In the genomic region with DNA sequence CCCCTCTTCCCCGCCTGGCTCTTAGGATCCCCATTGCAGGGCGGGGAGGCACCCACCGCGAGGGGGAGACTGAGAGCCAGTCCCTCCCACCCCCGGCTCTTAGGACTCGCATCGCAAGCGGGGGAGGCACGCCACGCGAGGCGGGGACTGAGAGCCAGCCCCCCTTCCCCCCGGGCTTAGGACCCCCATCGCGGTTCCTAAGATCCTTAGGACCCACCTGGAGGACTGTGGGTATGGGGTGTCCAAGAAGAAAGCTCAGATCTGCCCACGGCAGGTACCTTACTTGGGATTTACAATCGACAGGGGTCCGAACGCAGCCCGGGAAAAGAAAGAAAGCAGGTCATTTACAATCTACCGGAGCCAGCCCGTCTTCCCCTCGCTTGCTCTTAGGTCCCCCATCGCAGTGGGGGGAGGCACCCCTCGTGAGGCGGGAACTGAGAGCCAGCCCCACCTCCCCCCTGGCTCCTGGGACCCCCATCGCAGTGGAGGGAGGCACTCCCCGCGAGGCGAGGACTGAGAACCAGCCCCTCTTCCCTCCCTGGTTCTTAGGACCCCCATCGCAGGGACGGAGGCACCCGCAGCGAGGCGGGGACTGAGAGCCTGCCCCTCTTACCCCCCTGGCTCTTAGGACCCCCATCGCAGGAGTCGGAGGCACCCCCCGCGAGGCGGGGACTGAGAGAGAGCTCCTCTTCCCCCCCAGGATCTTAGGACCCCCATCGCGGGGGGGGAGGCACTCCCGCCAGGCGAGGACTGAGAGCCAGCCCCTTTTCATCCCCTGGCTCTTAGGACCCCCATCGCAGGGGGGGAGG, we compare ENCODE assay signal across 9 cellular contexts. TPM values are rescaled to one million over a fixed set of nuclear protein-coding genes. Genes with fewer than 3 reads are reported as not detected.
DNase-seq lines count a peak whose midpoint lies in the region; ATAC-seq, FAIRE-seq and TF ChIP-seq lines count a peak whose summit lies in the region.
"Had no signal": no experiment of that assay in that cellular context is flagged by ENCODE, and none has a peak within 500 bp of the region (broad histone marks: within the 10 kb centered on the region; RNA-seq: fewer than 3 reads in every experiment).

No MANE protein-coding gene starts in this region.

- WGBS in H1 (ENCODE audit: extremely low coverage in 1 of 2, insufficient coverage in 1 of 2, insufficient read length in 1 of 2, insufficient replicate concordance in 2 of 2, low coverage in 1 of 2, low lambda C conversion rate in 2 of 2, missing lambda C conversion rate in 1 of 2), 2 experiments, result 3% methylated on average over 18 of the region's 45 CpGs; no CpG with 5 or more reads in 1 of the 2 experiments

- H3K36me3 ChIP-seq in DOHH2 (ENCODE audit: control insufficient read depth, low read length) (no peaks in the 10 kb centered on the region), H1 (ENCODE audit: control insufficient read depth in 2 of 4, insufficient read depth in 4 of 4, low read length in 3 of 4) (no peaks in the 10 kb centered on the region; a peak in 1 of 8 replicates)

- TF ChIP-seq CTCF in DOHH2 (IDR thresholded peaks at IDR 0.05; ENCODE audit: low read depth, low read length, poor library complexity, severe bottlenecking) (peak; percentile 64), H1 (IDR thresholded peaks at IDR 0.05; ENCODE audit: control extremely low read depth in 1 of 3, insufficient read depth in 1 of 3, low read depth in 1 of 3, low read length in 3 of 3) (peak; percentile 59 to 71 (median 68))

- no peak overlapping the region for H2AFZ ChIP-seq in H1 (ENCODE audit: low read length)

- H3K4me2 ChIP-seq in DOHH2 (ENCODE audit: low read length), result peak overlapping the region; percentile 49
- H3K4me2 ChIP-seq in H1 (ENCODE audit: insufficient read depth in 1 of 2, low read depth in 2 of 2, low read length in 2 of 2), result peak overlapping the region; percentile 71 to 73

- peak overlapping the region; percentile 30 for H4K5ac ChIP-seq in H1 (ENCODE audit: insufficient read length, low read depth, low read length)

- CTCF ChIA-PET in H1 (lab: Charles Lee; ENCODE audit: partially characterized antibody), result interaction anchor here (0.6 to 1.7 kb wide), 14 partner anchors 64 to 328 kb away, joined by 3 to 8 read pairs (median 4); no protein-coding TSS in a partner anchor

- peak; percentile 71 for ATAC-seq in GM21825 (IDR thresholded peaks at IDR 0.05; ENCODE audit: unreplicated experiment)
- ATAC-seq in HG02870 (IDR thresholded peaks at IDR 0.05; ENCODE audit: unreplicated experiment), result no peak

- H3K9me3 ChIP-seq in DOHH2 (ENCODE audit: control insufficient read depth, insufficient read depth, low read length) (0 out of 2 replicates have a peak, but pooled peaks cover 5% of the 10 kb centered on the region), H1 (ENCODE audit: insufficient read depth in 2 of 2, low read depth in 1 of 2, low read length in 1 of 2) (no peaks in the 10 kb centered on the region)

- H2BK12ac ChIP-seq in H1 (ENCODE audit: low read depth, low read length), result no peak overlapping the region

- H3K27ac ChIP-seq in DOHH2 (ENCODE audit: low read depth, low read length) (no peak overlapping the region), H1 (ENCODE audit: low read depth, low read length) (no peak overlapping the region)
- H3K27ac ChIP-seq: epithelial cell of prostate had no signal

- no peak overlapping the region for H4K91ac ChIP-seq in H1 (replicated peaks; ENCODE audit: insufficient read length, low read length)

- no peaks in the 10 kb centered on the region for H3K79me1 ChIP-seq in H1 (ENCODE audit: low read depth, low read length)

- no peak overlapping the region for H3K4ac ChIP-seq in H1 (replicated peaks; ENCODE audit: insufficient read length, low read depth, low read length)

- H3K23ac ChIP-seq in H1 (ENCODE audit: insufficient read length), result no peak overlapping the region

- no peak overlapping the region for H2BK15ac ChIP-seq in H1 (ENCODE audit: low read length)

- H3K4me1 ChIP-seq in DOHH2 (ENCODE audit: control insufficient read depth, low read length) (0 out of 2 replicates have a peak, but pooled peaks cover 3% of the 10 kb centered on the region), H1 (replicated peaks in 1 of 4; ENCODE audit: control insufficient read depth in 3 of 4, insufficient read depth in 4 of 4, low read length in 3 of 4) (peaks cover 0 to 9% (median 0%) of the 10 kb centered on the region in 4 experiments; a peak in 5 of 7 replicates)

- POLR2A ChIA-PET in H1 (lab: Charles Lee; ENCODE audit: partially characterized antibody), result no interaction called here

- no peak overlapping the region for H3K14ac ChIP-seq in H1 (ENCODE audit: insufficient read length)

- no peak overlapping the region for H3K56ac ChIP-seq in H1 (replicated peaks; ENCODE audit: insufficient read length, low read depth, low read length)

- no peak overlapping the region for H2BK5ac ChIP-seq in H1 (ENCODE audit: low read depth, low read length)

- no peak overlapping the region for H2BK120ac ChIP-seq in H1 (replicated peaks; ENCODE audit: low read depth, low read length)

- H3K27me3 ChIP-seq in DOHH2 (ENCODE audit: control insufficient read depth, low read length) (no peaks in the 10 kb centered on the region), H1 (replicated peaks in 1 of 4; ENCODE audit: control insufficient read depth in 3 of 4, extremely low read depth in 1 of 4, insufficient read depth in 3 of 4, low read length in 3 of 4) (peaks cover 18 to 33% (median 31%) of the 10 kb centered on the region in 4 experiments)

- no peak for TF ChIP-seq EP300 in H1 (IDR thresholded peaks at IDR 0.05; ENCODE audit: borderline replicate concordance in 1 of 2, low read depth in 2 of 2, low read length in 2 of 2)

- H3K79me2 ChIP-seq in DOHH2 (ENCODE audit: control insufficient read depth, low read length) (no peaks in the 10 kb centered on the region), H1 (ENCODE audit: control insufficient read depth in 1 of 2, insufficient read depth in 2 of 2, low read length in 2 of 2) (no peaks in the 10 kb centered on the region)

- no peaks in the 10 kb centered on the region for H3K9me2 ChIP-seq in DOHH2 (replicated peaks; ENCODE audit: control insufficient read depth, low read length)

- H3K4me3 ChIP-seq in DOHH2 (ENCODE audit: low read length) (peak overlapping the region; percentile 52), H1 (ENCODE audit: extremely low read depth in 1 of 4, insufficient read depth in 2 of 4, low read depth in 3 of 4, low read length in 4 of 4) (peak overlapping the region; percentile 35 to 60 (median 53))

- no peak for FAIRE-seq in H1 (lab: Jason Lieb, UNC)

- H3K23me2 ChIP-seq in H1 (ENCODE audit: low read depth, low read length), result peaks cover 11% of the 10 kb centered on the region; the same call in 1 of the 2 replicates

- H4K20me1 ChIP-seq in DOHH2 (ENCODE audit: control insufficient read depth, insufficient read depth, low read depth, low read length) (no peaks in the 10 kb centered on the region), H1 (replicated peaks in 1 of 2; ENCODE audit: control insufficient read depth in 1 of 2, insufficient read depth in 2 of 2, low read length in 2 of 2) (peaks cover 0 to 2% of the 10 kb centered on the region in 2 experiments)

- H2AK5ac ChIP-seq in H1 (ENCODE audit: low read depth, low read length), result no peak overlapping the region

- no peak overlapping the region for H2BK20ac ChIP-seq in H1 (ENCODE audit: low read length)

- no peak for TF ChIP-seq POLR2A in H1 (IDR thresholded peaks at IDR 0.05; ENCODE audit: control extremely low read depth in 1 of 2, low read depth in 2 of 2, low read length in 2 of 2)

- DNase-seq in NCI-H146 treated with DMSO at 0.1 percent for 48 hours (lab: John Stamatoyannopoulos, UW; ENCODE audit: unreplicated experiment), result peak; percentile 68
- peak; percentile 59 for DNase-seq in activated CD4-positive, alpha-beta T cell treated with anti-CD3 and anti-CD28 coated beads, Interleukin-2, amount 50 U/mL, for 1 hour
- peak in 1 of 2 experiments; percentile 85 for DNase-seq in H1 (ENCODE audit: low read depth in 1 of 2, low spot score in 2 of 2)
- peak; percentile 47 for DNase-seq in mucosa of gallbladder (ENCODE audit: low spot score)
- peak; percentile 17 to 20 for DNase-seq in stimulated activated CD8-positive, alpha-beta memory T cell treated with anti-CD3 and anti-CD28 coated beads, Interleukin-7, amount 100 ng/mL, for 48 hours (ENCODE audit: extremely low read depth in 1 of 2, low read depth in 1 of 2)

- H3K9ac ChIP-seq in H1 (replicated peaks in 1 of 4; ENCODE audit: extremely low read depth in 1 of 4, low read depth in 3 of 4, low read length in 3 of 4), result peak overlapping the region in 1 of 4 experiments; percentile 16; a peak in 3 of 7 replicates

- peak; percentile 42 to 65 for TF ChIP-seq RAD21 in H1 (IDR thresholded peaks at IDR 0.05 in 1 of 2, conservative IDR thresholded peaks at IDR 0.05 in 1 of 2; ENCODE audit: low read depth in 2 of 2, low read length in 2 of 2)

- H4K8ac ChIP-seq in H1 (ENCODE audit: extremely low read depth, insufficient read depth, low read length), result peak overlapping the region; percentile 14

- no peak overlapping the region; the same call in none of the 2 replicates for H3K18ac ChIP-seq in H1 (ENCODE audit: extremely low read depth, low read length)

- H3F3A ChIP-seq in DOHH2 (ENCODE audit: control insufficient read depth, insufficient read depth), result no peaks in the 10 kb centered on the region

TF ChIP-seq in H1, 55 proteins besides CTCF, POLR2A, EP300 and RAD21 (continues in another document):
- TF ChIP-seq, protein P1, sequence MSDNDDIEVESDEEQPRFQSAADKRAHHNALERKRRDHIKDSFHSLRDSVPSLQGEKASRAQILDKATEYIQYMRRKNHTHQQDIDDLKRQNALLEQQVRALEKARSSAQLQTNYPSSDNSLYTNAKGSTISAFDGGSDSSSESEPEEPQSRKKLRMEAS (IDR thresholded peaks at IDR 0.05), result no peak
- no peak for TF ChIP-seq CBX5 (IDR thresholded peaks at IDR 0.05; ENCODE audit: low read depth, low read length)
- TF ChIP-seq CHD1 (IDR thresholded peaks at IDR 0.05; ENCODE audit: low read depth, low read length), result no peak
- no peak for TF ChIP-seq RFX5 (IDR thresholded peaks at IDR 0.05; ENCODE audit: borderline replicate concordance, low read depth, low read length)
- no peak for TF ChIP-seq RXRA (IDR thresholded peaks at IDR 0.05; ENCODE audit: insufficient read depth, low read depth, low read length)
- peak; percentile 13 for TF ChIP-seq KDM4A (IDR thresholded peaks at IDR 0.05; ENCODE audit: low read depth, low read length, severe bottlenecking)
- TF ChIP-seq NANOG (IDR thresholded peaks at IDR 0.05; ENCODE audit: insufficient read depth, low read depth, low read length, poor library complexity, severe bottlenecking), result no peak

RNA-seq across cellular contexts. Expression of a gene that starts 43.7 kb away (rescaled TPM):
- total RNA-seq in H1 (2021; fragmentation: NEBNext Ultra II Directional; extraction: Animal tissue kit (Norgen Biotek cat#: 25700)), result 135 and 141 TPM in 2 replicates
- polyA plus RNA-seq in H1 (2011; rRNA removed), result 61.6 and 77.3 TPM in 2 replicates
- 89.6 TPM for polyA plus RNA-seq in H1 (2011; cell fraction: cytosol; rRNA removed)
- 466 TPM for polyA plus RNA-seq in H1 (2011; cell fraction: nucleus; rRNA removed)
- polyA plus RNA-seq in H1 (2012, experiment 1 of 2), result 106 to 121 TPM (median 117 TPM) in 4 replicates
- 60.6 TPM for polyA plus RNA-seq in H1 (2012, experiment 2 of 2)
- 52.1 TPM for polyA plus RNA-seq in H1 (2013, experiment 1 of 2)
- 44.4 TPM for polyA plus RNA-seq in H1 (2013, experiment 2 of 2)
- 107 and 110 TPM in 2 replicates for polyA minus RNA-seq in H1 (2011; rRNA and poly(A)+ RNA removed)
- polyA minus RNA-seq in H1 (2011; cell fraction: cytosol; rRNA and poly(A)+ RNA removed), result 61.2 TPM
- polyA minus RNA-seq in H1 (2011; cell fraction: nucleus; rRNA and poly(A)+ RNA removed), result 182 TPM
- 51.0 TPM for total RNA-seq in mucosa of gallbladder
